In the genomic region with DNA sequence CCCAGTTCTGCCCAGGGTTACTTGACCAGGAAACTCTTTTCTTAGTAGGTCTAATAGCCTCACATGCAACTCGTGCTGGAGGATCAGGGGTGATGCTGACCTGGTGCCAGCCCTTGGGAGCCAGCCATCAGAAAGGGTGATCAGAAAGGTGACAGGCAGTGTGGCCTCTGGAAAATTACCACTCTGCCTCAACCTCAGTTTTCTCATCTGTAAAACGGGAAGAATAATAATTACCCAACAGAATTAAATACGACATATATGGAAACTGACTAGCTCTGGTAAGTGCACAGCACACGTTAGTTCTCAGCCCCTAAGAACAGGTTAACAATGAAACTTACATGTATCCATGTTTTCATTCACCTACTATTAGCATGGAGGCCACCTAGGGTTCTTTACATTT, we compare ENCODE assay signal across 1 cellular context.
TF ChIP-seq lines count a peak whose summit lies in the region.

No MANE protein-coding gene starts in this region.

TF ChIP-seq in K562, 482 proteins besides CTCF, POLR2A, EP300 and RAD21:
- TF ChIP-seq PHB (CRISPR knock-in tag; IDR thresholded peaks at IDR 0.05) (no peak), HDAC2 (IDR thresholded peaks at IDR 0.05) (0 out of 2 replicates have a peak, but pooled peaks have one; percentile 39), CHD4 (IDR thresholded peaks at IDR 0.05; ENCODE audit: insufficient read depth, insufficient replicate concordance, low read depth, low read length, poor library complexity, severe bottlenecking) (peak; percentile 72), RCOR1 (IDR thresholded peaks at IDR 0.05; ENCODE audit: borderline replicate concordance in 1 of 2, low read depth in 2 of 2, low read length in 2 of 2) (0 out of 4 replicates have a peak, but pooled peaks of 1 of the 2 experiments have one; percentile 16), ADNP (tag; IDR thresholded peaks at IDR 0.05) (0 out of 2 replicates have a peak, but pooled peaks have one; percentile 38), RBM25 (IDR thresholded peaks at IDR 0.05; ENCODE audit: low read depth, low read length, severe bottlenecking) (peak; percentile 52), KDM1A (IDR thresholded peaks at IDR 0.05) (peak in 1 of 2 experiments; percentile 19; a peak in 1 of 4 replicates), ZNF785 (CRISPR knock-in tag; IDR thresholded peaks at IDR 0.05) (no peak), PYGO2 (tag; IDR thresholded peaks at IDR 0.05) (no peak), BCOR (IDR thresholded peaks at IDR 0.05) (peak; percentile 50; the same call in 1 of the 2 replicates), RBM14 (IDR thresholded peaks at IDR 0.05; ENCODE audit: borderline replicate concordance, insufficient read depth, low read depth, low read length) (no peak)
- TF ChIP-seq, protein P1, sequence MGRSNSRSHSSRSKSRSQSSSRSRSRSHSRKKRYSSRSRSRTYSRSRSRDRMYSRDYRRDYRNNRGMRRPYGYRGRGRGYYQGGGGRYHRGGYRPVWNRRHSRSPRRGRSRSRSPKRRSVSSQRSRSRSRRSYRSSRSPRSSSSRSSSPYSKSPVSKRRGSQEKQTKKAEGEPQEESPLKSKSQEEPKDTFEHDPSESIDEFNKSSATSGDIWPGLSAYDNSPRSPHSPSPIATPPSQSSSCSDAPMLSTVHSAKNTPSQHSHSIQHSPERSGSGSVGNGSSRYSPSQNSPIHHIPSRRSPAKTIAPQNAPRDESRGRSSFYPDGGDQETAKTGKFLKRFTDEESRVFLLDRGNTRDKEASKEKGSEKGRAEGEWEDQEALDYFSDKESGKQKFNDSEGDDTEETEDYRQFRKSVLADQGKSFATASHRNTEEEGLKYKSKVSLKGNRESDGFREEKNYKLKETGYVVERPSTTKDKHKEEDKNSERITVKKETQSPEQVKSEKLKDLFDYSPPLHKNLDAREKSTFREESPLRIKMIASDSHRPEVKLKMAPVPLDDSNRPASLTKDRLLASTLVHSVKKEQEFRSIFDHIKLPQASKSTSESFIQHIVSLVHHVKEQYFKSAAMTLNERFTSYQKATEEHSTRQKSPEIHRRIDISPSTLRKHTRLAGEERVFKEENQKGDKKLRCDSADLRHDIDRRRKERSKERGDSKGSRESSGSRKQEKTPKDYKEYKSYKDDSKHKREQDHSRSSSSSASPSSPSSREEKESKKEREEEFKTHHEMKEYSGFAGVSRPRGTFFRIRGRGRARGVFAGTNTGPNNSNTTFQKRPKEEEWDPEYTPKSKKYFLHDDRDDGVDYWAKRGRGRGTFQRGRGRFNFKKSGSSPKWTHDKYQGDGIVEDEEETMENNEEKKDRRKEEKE (IDR thresholded peaks at IDR 0.05; ENCODE audit: borderline replicate concordance in 1 of 2, control insufficient read depth in 1 of 2, low read depth in 2 of 2, low read length in 1 of 2), result no peak
